15 cellular contexts compared by ENCODE assay signal in genomic region chr22:17096095-17096494, GRCh38.
"Had no signal": no experiment of that assay in that cellular context is flagged by ENCODE, and none has a peak within 500 bp of the region (broad histone marks: within the 10 kb centered on the region; RNA-seq: fewer than 3 reads in every experiment).

No MANE protein-coding gene starts in this region.

- H3K4me3 ChIP-seq: cardiac muscle cell, dorsolateral prefrontal cortex, prostate gland, right atrium auricular region, skin epidermis, stomach had no signal

- H3K36me3 ChIP-seq: cardiac muscle cell had no signal

- H3K27ac ChIP-seq: cardiac muscle cell, dorsolateral prefrontal cortex, prostate gland, right atrium auricular region, skin epidermis, stomach had no signal

- ATAC-seq: stimulated activated effector memory CD8-positive, alpha-beta T cell treated with anti-CD3 and anti-CD28 coated beads, Interleukin-12 subunit alpha, Interleukin-12 subunit beta, amount 100 ng/mL, for 72 hours had no signal

- FAIRE-seq: TTC549 had no signal

- H3K27me3 ChIP-seq: cardiac muscle cell, dorsolateral prefrontal cortex, right atrium auricular region, stomach had no signal

- DNase-seq: activated CD4-positive, alpha-beta T cell treated with anti-CD3 and anti-CD28 coated beads, Interleukin-2, amount 50 U/mL, for 4 hours; activated gamma-delta T cell treated with Interleukin-2 at 50 U/mL for 16 hours; amygdala; dorsolateral prefrontal cortex; mesenchymal stem cell; stimulated activated CD4-positive, alpha-beta T cell treated with anti-CD3 and anti-CD28 coated beads, Interleukin-15, amount 100 ng/mL, for 24 hours; stimulated activated CD4-positive, alpha-beta T cell treated with anti-CD3 and anti-CD28 coated beads, Interleukin-4, amount 100 ng/mL, for 1 hour; stomach; trophoblast cell had no signal

- H3K9me3 ChIP-seq: prostate gland, right atrium auricular region, stomach had no signal

- H3K4me1 ChIP-seq: prostate gland, right atrium auricular region had no signal
